14 cellular contexts compared by ENCODE assay signal in genomic region chr3:169604568-169604967, GRCh38. TPM values are rescaled to one million over a fixed set of nuclear protein-coding genes. Genes with fewer than 3 reads are reported as not detected.
DNase-seq lines count a peak whose midpoint lies in the region; ATAC-seq and TF ChIP-seq lines count a peak whose summit lies in the region.
"Had no signal": no experiment of that assay in that cellular context is flagged by ENCODE, and none has a peak within 500 bp of the region (broad histone marks: within the 10 kb centered on the region; RNA-seq: fewer than 3 reads in every experiment).

No MANE protein-coding gene starts in this region.

- no peaks in the 10 kb centered on the region for H3K4me1 Mint-ChIP-seq in activated CD8-positive, alpha-beta T cell treated with anti-CD3 and anti-CD28 coated beads for 36 hours (ENCODE audit: low read depth)

- H3K27ac ChIP-seq in PC-3 (ENCODE audit: low read length): no peak overlapping the region
- H3K27ac ChIP-seq: esophagus muscularis mucosa, neutrophil, VCaP had no signal

- H3K4me2 ChIP-seq in PC-3 (ENCODE audit: low read length): no peak overlapping the region

- H3K4me3 ChIP-seq in BE2C (ENCODE audit: low read depth, low read length) (no peak overlapping the region), PC-3 (ENCODE audit: low read length) (no peak overlapping the region), fibroblast of villous mesenchyme (ENCODE audit: low read depth, low read length) (no peak overlapping the region)
- H3K4me3 ChIP-seq: esophagus muscularis mucosa had no signal

- H3F3A ChIP-seq in PC-3 (ENCODE audit: low read length, unreplicated experiment): no peaks in the 10 kb centered on the region

- no peaks in the 10 kb centered on the region for H3K9me3 Mint-ChIP-seq in activated CD8-positive, alpha-beta T cell treated with anti-CD3 and anti-CD28 coated beads for 36 hours

- no TSS peak for BruUV-seq in PC-3 (replicated peaks; lab: Mats Ljungman, UMichigan)

- H3K4me3 Mint-ChIP-seq in activated CD8-positive, alpha-beta T cell treated with anti-CD3 and anti-CD28 coated beads for 36 hours: no peak overlapping the region

- H3K27ac Mint-ChIP-seq in activated CD8-positive, alpha-beta T cell treated with anti-CD3 and anti-CD28 coated beads for 36 hours: no peak overlapping the region

- peaks cover 4% of the 10 kb centered on the region for H3K27me3 Mint-ChIP-seq in activated CD8-positive, alpha-beta T cell treated with anti-CD3 and anti-CD28 coated beads for 36 hours

- no peaks in the 10 kb centered on the region for H3K9me3 ChIP-seq in BE2C
- H3K9me3 ChIP-seq in PC-3 (ENCODE audit: low read length): no peaks in the 10 kb centered on the region
- H3K9me3 ChIP-seq: esophagus muscularis mucosa, neutrophil had no signal

- TF ChIP-seq CTCF in BE2C (IDR thresholded peaks at IDR 0.05; ENCODE audit: low read depth, low read length) (peak; percentile 50), PC-3 (conservative IDR thresholded peaks at IDR 0.05; ENCODE audit: low read depth, low read length) (peak; percentile 60), fibroblast of villous mesenchyme (IDR thresholded peaks at IDR 0.05; ENCODE audit: insufficient read depth, low read depth, low read length) (peak; percentile 14)
- TF ChIP-seq CTCF in activated CD8-positive, alpha-beta T cell treated with anti-CD3 and anti-CD28 coated beads for 36 hours (IDR thresholded peaks at IDR 0.05): no peak

- no peaks in the 10 kb centered on the region for H4K20me1 ChIP-seq in PC-3 (ENCODE audit: low read length)

- H3K36me3 ChIP-seq in BE2C: no peaks in the 10 kb centered on the region
- no peaks in the 10 kb centered on the region for H3K36me3 ChIP-seq in PC-3 (ENCODE audit: low read depth, low read length)
- H3K36me3 ChIP-seq: esophagus muscularis mucosa, neutrophil had no signal

- intact Hi-C loops in PC-3 (cut with micrococcal nuclease): no loop called here
- intact Hi-C loops in activated CD8-positive, alpha-beta T cell treated with anti-CD3 and anti-CD28 coated beads for 36 hours (cut with micrococcal nuclease): no loop called here

- H2AFZ ChIP-seq in PC-3 (ENCODE audit: low read length): no peak overlapping the region

- POLR2A ChIA-PET in PC-3 (lab: Charles Lee; ENCODE audit: unreplicated experiment): no interaction called here
- POLR2A ChIA-PET in activated CD8-positive, alpha-beta T cell treated with anti-CD3 and anti-CD28 coated beads for 36 hours (lab: Charles Lee): no interaction called here

- no peaks in the 10 kb centered on the region for H3K9me2 ChIP-seq in PC-3 (replicated peaks; ENCODE audit: low read length)

- no peaks in the 10 kb centered on the region for H3K79me2 ChIP-seq in PC-3 (ENCODE audit: low read length)

- CTCF ChIA-PET in PC-3 (lab: Charles Lee): interaction anchor here (0.7 kb wide), 1 partner anchor 66 kb away, joined by 3 read pairs; no protein-coding TSS in a partner anchor
- CTCF ChIA-PET in activated CD8-positive, alpha-beta T cell treated with anti-CD3 and anti-CD28 coated beads for 36 hours (lab: Charles Lee): interaction anchor here (0.9 to 1.5 kb wide), 3 partner anchors 8 to 456 kb away, joined by 3 to 6 read pairs (median 3); no protein-coding TSS in a partner anchor

- DNase-seq in BE2C: no peak
- DNase-seq in PC-3: peak; percentile 40
- DNase-seq in fibroblast of villous mesenchyme (ENCODE audit: low read depth): peak; percentile 3
- DNase-seq in NCI-H1105 treated with DMSO at 0.1 percent for 48 hours (lab: John Stamatoyannopoulos, UW): no peak
- DNase-seq in NCI-H1092 (lab: John Stamatoyannopoulos, UW): no peak
- no peak for DNase-seq in activated CD8-positive, alpha-beta T cell treated with anti-CD3 and anti-CD28 coated beads for 36 hours
- DNase-seq in T1000 (lab: John Stamatoyannopoulos, UW): no peak
- DNase-seq: caudate nucleus; kidney glomerular epithelial cell; stimulated activated naive CD4-positive, alpha-beta T cell had no signal

- H3K27me3 ChIP-seq in BE2C: no peaks in the 10 kb centered on the region
- no peaks in the 10 kb centered on the region for H3K27me3 ChIP-seq in PC-3 (ENCODE audit: low read length)
- H3K27me3 ChIP-seq: esophagus muscularis mucosa had no signal

- no peak overlapping the region for H3K9ac ChIP-seq in PC-3 (ENCODE audit: low read length)

- H3K4me1 ChIP-seq in BE2C (no peaks in the 10 kb centered on the region), PC-3 (ENCODE audit: insufficient read depth, low read length) (peaks cover 22% of the 10 kb centered on the region)
- H3K4me1 ChIP-seq: esophagus muscularis mucosa had no signal

- H3K36me3 Mint-ChIP-seq in activated CD8-positive, alpha-beta T cell treated with anti-CD3 and anti-CD28 coated beads for 36 hours (ENCODE audit: low read depth): no peaks in the 10 kb centered on the region

- ATAC-seq in GM18867 (IDR thresholded peaks at IDR 0.05; ENCODE audit: unreplicated experiment) (peak; percentile 43), PC-3 (peak; percentile 41; the same call in 1 of the 2 replicates)
- ATAC-seq in activated CD8-positive, alpha-beta T cell treated with anti-CD3 and anti-CD28 coated beads for 36 hours: no peak

RNA-seq across cellular contexts. Expression of gene MECOM, which starts 58.9 kb away (rescaled TPM):
- 5.1 TPM for polyA plus RNA-seq in BE2C (2012; ENCODE audit: insufficient read depth, insufficient read length, low read depth)
- total RNA-seq in PC-3 (2014; rRNA removed): 10.0 and 11.4 TPM in 2 replicates
- 6.1 and 8.6 TPM in 2 replicates for total RNA-seq in fibroblast of villous mesenchyme
- total RNA-seq in activated CD8-positive, alpha-beta T cell treated with anti-CD3 and anti-CD28 coated beads for 36 hours: not detected

Comparison
In these comparisons a context has a peak if more than half of its experiments do, and no peak if none do; other contexts are left out.
1. DNase-seq: peak in PC-3 (single experiment) and fibroblast of villous mesenchyme (single experiment); none in BE2C (single experiment), NCI-H1105 treated with DMSO at 0.1 percent for 48 hours (single experiment), NCI-H1092 (single experiment), activated CD8-positive, alpha-beta T cell treated with anti-CD3 and anti-CD28 coated beads for 36 hours (single experiment) and T1000 (single experiment).